1 cellular context compared by ENCODE assay signal in genomic region chr17:17502741-17503565, GRCh38.
TF ChIP-seq lines count a peak whose summit lies in the region.

No MANE protein-coding gene starts in this region.

TF ChIP-seq in WTC11, 78 proteins besides CTCF, POLR2A, EP300 and RAD21 (continued from another document):
- TF ChIP-seq ZNF532 (CRISPR knock-in tag; IDR thresholded peaks at IDR 0.05; ENCODE audit: borderline replicate concordance), result no peak
- TF ChIP-seq ZNF396 (CRISPR knock-in tag; IDR thresholded peaks at IDR 0.05; ENCODE audit: borderline replicate concordance), result no peak
- no peak for TF ChIP-seq USF1 (CRISPR knock-in tag; IDR thresholded peaks at IDR 0.05)
- no peak for TF ChIP-seq FOXJ3 (CRISPR knock-in tag; IDR thresholded peaks at IDR 0.05; ENCODE audit: borderline replicate concordance)
- no peak for TF ChIP-seq ZNF263 (CRISPR knock-in tag; IDR thresholded peaks at IDR 0.05; ENCODE audit: low read depth)
- TF ChIP-seq GABPB1 (CRISPR knock-in tag; IDR thresholded peaks at IDR 0.05), result no peak
- no peak for TF ChIP-seq PRRX2 (CRISPR knock-in tag; IDR thresholded peaks at IDR 0.05)
- no peak for TF ChIP-seq KAT7 (CRISPR knock-in tag; IDR thresholded peaks at IDR 0.05; ENCODE audit: borderline replicate concordance)
